Comparison of ENCODE assay signal across 9 cellular contexts in genomic region chr19:38878575-38879399, GRCh38. TPM values are rescaled to one million over a fixed set of nuclear protein-coding genes. Genes with fewer than 3 reads are reported as not detected.
DNase-seq lines count a peak whose midpoint lies in the region; FAIRE-seq and TF ChIP-seq lines count a peak whose summit lies in the region.
"Had no signal": no experiment of that assay in that cellular context is flagged by ENCODE, and none has a peak within 500 bp of the region (broad histone marks: within the 10 kb centered on the region; RNA-seq: fewer than 3 reads in every experiment).

No MANE protein-coding gene starts in this region.

- peak overlapping the region; percentile 99 for H3K27ac Mint-ChIP-seq in activated T-cell treated with anti-CD3 and anti-CD28 coated beads, Interleukin-2, amount 50 U/mL, for 24 hours
- peak overlapping the region; percentile 99 for H3K27ac Mint-ChIP-seq in activated CD4-positive, alpha-beta memory T cell treated with anti-CD3 and anti-CD28 coated beads for 36 hours
- no peak overlapping the region for H3K27ac Mint-ChIP-seq in glutamatergic neuron (ENCODE audit: unreplicated experiment)

- peaks cover 41% of the 10 kb centered on the region for H3K36me3 Mint-ChIP-seq in activated T-cell treated with anti-CD3 and anti-CD28 coated beads, Interleukin-2, amount 50 U/mL, for 24 hours (ENCODE audit: low read depth)
- H3K36me3 Mint-ChIP-seq in activated CD4-positive, alpha-beta memory T cell treated with anti-CD3 and anti-CD28 coated beads for 36 hours, result peaks cover 14% of the 10 kb centered on the region
- H3K36me3 Mint-ChIP-seq in glutamatergic neuron (ENCODE audit: unreplicated experiment), result no peaks in the 10 kb centered on the region

- H3K4me1 Mint-ChIP-seq in activated T-cell treated with anti-CD3 and anti-CD28 coated beads, Interleukin-2, amount 50 U/mL, for 24 hours (ENCODE audit: low read depth), result peaks cover 37% of the 10 kb centered on the region
- peaks cover 30% of the 10 kb centered on the region for H3K4me1 Mint-ChIP-seq in activated CD4-positive, alpha-beta memory T cell treated with anti-CD3 and anti-CD28 coated beads for 36 hours (ENCODE audit: low read depth)
- H3K4me1 Mint-ChIP-seq in glutamatergic neuron (ENCODE audit: low read depth, unreplicated experiment), result peaks cover 18% of the 10 kb centered on the region

- POLR2A ChIA-PET in activated CD4-positive, alpha-beta memory T cell treated with anti-CD3 and anti-CD28 coated beads for 36 hours (lab: Charles Lee), result interaction anchor here (1.1 to 2.1 kb wide), 8 partner anchors 10 to 47 kb away, joined by 3 to 10 read pairs (median 5); partner anchors contain the start of genes ECH1, NFKBIB and SIRT2

- no peak for TF ChIP-seq CTCF in glutamatergic neuron (IDR thresholded peaks at IDR 0.05; ENCODE audit: partially characterized antibody, unreplicated experiment)

- no peaks in the 10 kb centered on the region for H3K27me3 ChIP-seq in thymus (ENCODE audit: control insufficient read depth, insufficient read depth)

- H3K27me3 Mint-ChIP-seq in activated T-cell treated with anti-CD3 and anti-CD28 coated beads, Interleukin-2, amount 50 U/mL, for 24 hours, result no peaks in the 10 kb centered on the region
- H3K27me3 Mint-ChIP-seq in activated CD4-positive, alpha-beta memory T cell treated with anti-CD3 and anti-CD28 coated beads for 36 hours, result no peaks in the 10 kb centered on the region
- H3K27me3 Mint-ChIP-seq in glutamatergic neuron (ENCODE audit: unreplicated experiment), result no peaks in the 10 kb centered on the region

- DNase-seq in activated T-cell treated with anti-CD3 and anti-CD28 coated beads, Interleukin-2, amount 50 U/mL, for 24 hours, result no peak
- no peak for DNase-seq in activated T-cell treated with anti-CD3 and anti-CD28 coated beads, Interleukin-2, amount 50 U/mL, for 1 hour
- DNase-seq in activated CD4-positive, alpha-beta memory T cell treated with anti-CD3 and anti-CD28 coated beads for 36 hours, result no peak
- peak; percentile 49 for DNase-seq in islet precursor cell
- no peak for DNase-seq in germinal center (ENCODE audit: low spot score)
- DNase-seq in GM12892 (ENCODE audit: insufficient read length), result no peak
- DNase-seq in glutamatergic neuron, result no peak
- DNase-seq: foreskin melanocyte had no signal

- intact Hi-C loops in activated CD4-positive, alpha-beta memory T cell treated with anti-CD3 and anti-CD28 coated beads for 36 hours (cut with micrococcal nuclease), result no loop called here

- FAIRE-seq in GM12892 (lab: Jason Lieb, UNC), result no peak

- no peak for TF ChIP-seq POLR2A in GM12892 (IDR thresholded peaks at IDR 0.05; ENCODE audit: low read depth, low read length)

- H3K9me3 ChIP-seq in thymus (ENCODE audit: control insufficient read depth), result no peaks in the 10 kb centered on the region

- H3K36me3 ChIP-seq in thymus (ENCODE audit: control insufficient read depth, insufficient read depth), result peaks cover 16% of the 10 kb centered on the region

- no peaks in the 10 kb centered on the region for H3K9me3 Mint-ChIP-seq in activated T-cell treated with anti-CD3 and anti-CD28 coated beads, Interleukin-2, amount 50 U/mL, for 24 hours
- no peaks in the 10 kb centered on the region for H3K9me3 Mint-ChIP-seq in activated CD4-positive, alpha-beta memory T cell treated with anti-CD3 and anti-CD28 coated beads for 36 hours
- peaks cover 3% of the 10 kb centered on the region for H3K9me3 Mint-ChIP-seq in glutamatergic neuron (ENCODE audit: unreplicated experiment)

- peak overlapping the region; percentile 97 for H3K4me3 Mint-ChIP-seq in activated T-cell treated with anti-CD3 and anti-CD28 coated beads, Interleukin-2, amount 50 U/mL, for 24 hours
- peak overlapping the region; percentile 98 for H3K4me3 Mint-ChIP-seq in activated CD4-positive, alpha-beta memory T cell treated with anti-CD3 and anti-CD28 coated beads for 36 hours
- no peak overlapping the region for H3K4me3 Mint-ChIP-seq in glutamatergic neuron (ENCODE audit: unreplicated experiment)

- H3K4me3 ChIP-seq in thymus (ENCODE audit: low read length), result peak overlapping the region; percentile 49

- 67% methylated on average over 16 of the region's 16 CpGs for WGBS in thymus

- H3K4me1 ChIP-seq in thymus (ENCODE audit: control insufficient read depth, insufficient read depth, low read length), result peaks cover 13% of the 10 kb centered on the region

- peak overlapping the region; percentile 96 for H3K27ac ChIP-seq in thymus (ENCODE audit: low read depth)

- CTCF ChIA-PET in activated CD4-positive, alpha-beta memory T cell treated with anti-CD3 and anti-CD28 coated beads for 36 hours (lab: Charles Lee), result interaction anchor here (0.7 to 4.9 kb wide), 9 partner anchors 8 to 244 kb away, joined by 3 to 51 read pairs (median 5); partner anchors contain the start of genes MRPS12 and SARS2

RNA-seq across cellular contexts. Expression of gene RINL, which starts 0.7 kb away (rescaled TPM):
- 10 to 100 TPM; 92.6 to 100.0 TPM for total RNA-seq in activated CD4-positive, alpha-beta memory T cell treated with anti-CD3 and anti-CD28 coated beads for 36 hours
- polyA plus RNA-seq in thymus, result 38.2 TPM
- polyA plus RNA-seq in GM12892 (2012; ENCODE audit: missing spikeins), result 31.9 TPM
- total RNA-seq in glutamatergic neuron (ENCODE audit: unreplicated experiment), result 2.7 TPM

RNA-seq across cellular contexts. Expression of gene SIRT2, which starts 20.6 kb away (rescaled TPM):
- 10 to 100 TPM; 23.5 to 24.6 TPM for total RNA-seq in activated CD4-positive, alpha-beta memory T cell treated with anti-CD3 and anti-CD28 coated beads for 36 hours
- polyA plus RNA-seq in thymus, result 38.3 TPM
- polyA plus RNA-seq in GM12892 (2012; ENCODE audit: missing spikeins), result 19.7 TPM
- total RNA-seq in glutamatergic neuron (ENCODE audit: unreplicated experiment), result 91.3 TPM

RNA-seq across cellular contexts. Expression of gene NFKBIB, which starts 21.0 kb away (rescaled TPM):
- 10 to 100 TPM; 49.6 to 53.4 TPM for total RNA-seq in activated CD4-positive, alpha-beta memory T cell treated with anti-CD3 and anti-CD28 coated beads for 36 hours
- 23.6 TPM for polyA plus RNA-seq in thymus
- polyA plus RNA-seq in GM12892 (2012; ENCODE audit: missing spikeins), result 9.8 TPM
- total RNA-seq in glutamatergic neuron (ENCODE audit: unreplicated experiment), result 12.8 TPM

RNA-seq across cellular contexts. Expression of gene HNRNPL, which starts 29.0 kb away (rescaled TPM):
- 100 to 1,000 TPM; 646 to 671 TPM for total RNA-seq in activated CD4-positive, alpha-beta memory T cell treated with anti-CD3 and anti-CD28 coated beads for 36 hours
- polyA plus RNA-seq in thymus, result 198 TPM
- 282 TPM for polyA plus RNA-seq in GM12892 (2012; ENCODE audit: missing spikeins)
- 371 TPM for total RNA-seq in glutamatergic neuron (ENCODE audit: unreplicated experiment)

RNA-seq across cellular contexts. Expression of gene CCER2, which starts 33.2 kb away (rescaled TPM):
- under 1 TPM; 0.33 to 0.36 TPM for total RNA-seq in activated CD4-positive, alpha-beta memory T cell treated with anti-CD3 and anti-CD28 coated beads for 36 hours
- 2.1 TPM for polyA plus RNA-seq in thymus
- polyA plus RNA-seq in GM12892 (2012; ENCODE audit: missing spikeins), result 0.70 TPM
- 51.1 TPM for total RNA-seq in glutamatergic neuron (ENCODE audit: unreplicated experiment)

Comparison
In these comparisons a context has a peak if more than half of its experiments do, and no peak if none do; other contexts are left out.
1. RNA of gene RINL, which starts 0.7 kb away (total RNA-seq): 92.6 to 100.0 TPM in activated CD4-positive, alpha-beta memory T cell treated with anti-CD3 and anti-CD28 coated beads for 36 hours; 2.7 TPM in glutamatergic neuron (single experiment); every median in the first group is over 10 times any median in the second.